In genomic region chr18:70205421-70206397, GRCh38 we compare ENCODE assay signal across 8 cellular contexts. TPM values are rescaled to one million over a fixed set of nuclear protein-coding genes. Genes with fewer than 3 reads are reported as not detected.
DNase-seq lines count a peak whose midpoint lies in the region; ATAC-seq and TF ChIP-seq lines count a peak whose summit lies in the region.

RTTN (minus strand) TSS chr18:70205687; CDS start chr18:70205658, 29 bp downstream.

- DNase-seq in NCI-H1436 (lab: John Stamatoyannopoulos, UW) (peak; percentile 90), T follicular helper cell (ENCODE audit: low read depth) (peak; percentile 85), adipocyte (ENCODE audit: low read depth) (peak; percentile 97), cardiac muscle cell (ENCODE audit: low read depth in 1 of 2, low spot score in 1 of 2) (peak; percentile 96 to 98), trophoblast cell (peak; percentile 90 to 97), transverse colon (peak; percentile 95)

- TF ChIP-seq POLR2A in transverse colon (IDR thresholded peaks at IDR 0.05): peak; percentile 32

- no peaks in the 10 kb centered on the region for H3K27me3 ChIP-seq in adipocyte (replicated peaks; ENCODE audit: control insufficient read depth, insufficient read depth, low read length)
- H3K27me3 ChIP-seq in cardiac muscle cell: peaks cover 13% of the 10 kb centered on the region
- no peaks in the 10 kb centered on the region for H3K27me3 ChIP-seq in trophoblast cell (ENCODE audit: insufficient read depth, low read length)
- no peaks in the 10 kb centered on the region for H3K27me3 ChIP-seq in transverse colon

- H2BK12ac ChIP-seq in trophoblast cell (ENCODE audit: low read length): no peak within 1 kb of the TSS

- no peak within 1 kb of the TSS for H2AK5ac ChIP-seq in trophoblast cell (ENCODE audit: low read length)

- H3K18ac ChIP-seq in trophoblast cell (ENCODE audit: low read length): peak within 1 kb of the TSS; percentile 60

- peak within 1 kb of the TSS; percentile 80 for H3K14ac ChIP-seq in trophoblast cell (ENCODE audit: low read length)

- H3K9me3 ChIP-seq in adipocyte (ENCODE audit: control insufficient read depth, low read length): no peaks in the 10 kb centered on the region
- no peaks in the 10 kb centered on the region for H3K9me3 ChIP-seq in cardiac muscle cell (ENCODE audit: low read depth)
- H3K9me3 ChIP-seq in trophoblast cell (ENCODE audit: insufficient read depth, low read depth, low read length): no peaks in the 10 kb centered on the region
- H3K9me3 ChIP-seq in transverse colon: no peaks in the 10 kb centered on the region

- ATAC-seq in HG02798 (IDR thresholded peaks at IDR 0.05; ENCODE audit: poor library complexity, unreplicated experiment): peak; percentile 98

- intact Hi-C loops in transverse colon (cut with DNase I; ENCODE audit: low total_unique reads): loop anchor here (10.0 kb wide), 1 partner anchor 79 kb away; the partner anchor contains the start of gene SOCS6

- in situ Hi-C loops in transverse colon (cut with MboI; ENCODE audit: low pct_ligation_motif_present in 1 of 4, low pct_unique_long_range_greater_than_20kb in 1 of 4, low sequenced_read_pairs in 3 of 4): loop anchor here in 1 of 4 donors (25.0 kb wide), 1 partner anchor 132 kb away; no protein-coding TSS in a partner anchor

- H3K79me2 ChIP-seq in trophoblast cell (ENCODE audit: control insufficient read depth, insufficient read depth, low read length, poor library complexity): peaks cover 1% of the 10 kb centered on the region

- peak within 1 kb of the TSS; percentile 57 for H3K4ac ChIP-seq in trophoblast cell (ENCODE audit: low read depth, low read length)

- no CpG with 5 or more reads among the region's 78 CpGs for WGBS in trophoblast cell (ENCODE audit: extremely low coverage, insufficient coverage, insufficient read length)
- WGBS in transverse colon (ENCODE audit: low coverage in 1 of 2), 2 donors: 0% methylated on average over 5 to 78 of the region's 78 CpGs

- H3K9ac ChIP-seq in adipocyte (ENCODE audit: low read length): peak within 1 kb of the TSS; percentile 93
- H3K9ac ChIP-seq in trophoblast cell (ENCODE audit: low read length): peak within 1 kb of the TSS; percentile 86

- H2AFZ ChIP-seq in trophoblast cell (ENCODE audit: insufficient read depth, low read length, poor library complexity): peak within 1 kb of the TSS; percentile 93

- peak within 1 kb of the TSS; percentile 82 for H4K91ac ChIP-seq in trophoblast cell (ENCODE audit: low read depth, low read length)

- peak within 1 kb of the TSS; percentile 96 for H3K4me2 ChIP-seq in trophoblast cell (ENCODE audit: low read length)

- no peak within 1 kb of the TSS for H3K23ac ChIP-seq in trophoblast cell (ENCODE audit: low read length)

- no peaks in the 10 kb centered on the region for H3K36me3 ChIP-seq in adipocyte (ENCODE audit: control insufficient read depth, insufficient read depth, low read length, severe bottlenecking)
- H3K36me3 ChIP-seq in cardiac muscle cell: peaks cover 1% of the 10 kb centered on the region
- H3K36me3 ChIP-seq in trophoblast cell (ENCODE audit: control insufficient read depth in 1 of 2, insufficient read depth in 2 of 2, low read length in 2 of 2): peaks cover 3 to 4% of the 10 kb centered on the region in 2 experiments
- H3K36me3 ChIP-seq in transverse colon: no peaks in the 10 kb centered on the region

- peak within 1 kb of the TSS; percentile 85 for H4K8ac ChIP-seq in trophoblast cell (ENCODE audit: low read depth, low read length)

- no peak for TF ChIP-seq EP300 in transverse colon (IDR thresholded peaks at IDR 0.05; ENCODE audit: low read depth)

- H2BK5ac ChIP-seq in trophoblast cell (ENCODE audit: low read depth, low read length, poor library complexity): peak within 1 kb of the TSS; percentile 95

- H3K4me3 ChIP-seq in GM12875 (ENCODE audit: low read depth, low read length) (peak within 1 kb of the TSS; percentile 81), adipocyte (ENCODE audit: low read length) (peak within 1 kb of the TSS; percentile 87), cardiac muscle cell (peak within 1 kb of the TSS; percentile 70), trophoblast cell (ENCODE audit: low read depth, low read length) (peak within 1 kb of the TSS; percentile 90), transverse colon (peak within 1 kb of the TSS; percentile 23 to 87 (median 72))

- no peak for TF ChIP-seq CTCF in GM12875 (IDR thresholded peaks at IDR 0.05; ENCODE audit: borderline replicate concordance, insufficient read depth, low read depth, low read length)
- TF ChIP-seq CTCF in cardiac muscle cell (IDR thresholded peaks at IDR 0.05; ENCODE audit: low read depth, low read length): no peak
- TF ChIP-seq CTCF in transverse colon (IDR thresholded peaks at IDR 0.05): peak in 1 of 5 experiments; percentile 5

- H3K79me1 ChIP-seq in trophoblast cell (ENCODE audit: low read length): peaks cover 2% of the 10 kb centered on the region

- H3K27ac ChIP-seq in cardiac muscle cell (peak within 1 kb of the TSS; percentile 99), trophoblast cell (ENCODE audit: low read depth, low read length) (peak within 1 kb of the TSS; percentile 96), transverse colon (peak within 1 kb of the TSS; percentile 93 to 97 (median 94))

- H3K4me1 ChIP-seq in adipocyte (ENCODE audit: control insufficient read depth, insufficient read depth, low read length) (peaks cover 7% of the 10 kb centered on the region), cardiac muscle cell (ENCODE audit: low read depth) (peaks cover 6% of the 10 kb centered on the region), trophoblast cell (ENCODE audit: control insufficient read depth in 1 of 2, insufficient read depth in 2 of 2, low read length in 2 of 2) (no peaks in the 10 kb centered on the region), transverse colon (peaks cover 9 to 15% (median 10%) of the 10 kb centered on the region in 4 donors)

- peak within 1 kb of the TSS; percentile 55 for H4K12ac ChIP-seq in trophoblast cell (ENCODE audit: low read depth, low read length)

- peak within 1 kb of the TSS; percentile 96 for H2BK120ac ChIP-seq in trophoblast cell (ENCODE audit: insufficient read depth, low read length, poor library complexity)

RNA-seq across cellular contexts. Expression of gene RTTN, which starts in this region (rescaled TPM):
- total RNA-seq in cardiac muscle cell: 15.3 and 21.7 TPM in 2 replicates
- polyA plus RNA-seq in cardiac muscle cell: 4.7 and 7.5 TPM in 2 replicates
- 10.2 and 11.7 TPM in 2 replicates for polyA plus RNA-seq in trophoblast cell (2013)
- 10 to 100 TPM in 3 of 4 donors, 1 to 10 TPM in 1; 9.7 to 18.7 (median 13.1) TPM for total RNA-seq in transverse colon

Comparison
In these comparisons a context has a peak if more than half of its experiments do, and no peak if none do; other contexts are left out.
1. Peak in every context shown above with its lines: DNase-seq, ATAC-seq, H3K4me3 ChIP-seq and H3K27ac ChIP-seq.